Comparison of ENCODE assay signal across 8 cellular contexts in the genomic region with DNA sequence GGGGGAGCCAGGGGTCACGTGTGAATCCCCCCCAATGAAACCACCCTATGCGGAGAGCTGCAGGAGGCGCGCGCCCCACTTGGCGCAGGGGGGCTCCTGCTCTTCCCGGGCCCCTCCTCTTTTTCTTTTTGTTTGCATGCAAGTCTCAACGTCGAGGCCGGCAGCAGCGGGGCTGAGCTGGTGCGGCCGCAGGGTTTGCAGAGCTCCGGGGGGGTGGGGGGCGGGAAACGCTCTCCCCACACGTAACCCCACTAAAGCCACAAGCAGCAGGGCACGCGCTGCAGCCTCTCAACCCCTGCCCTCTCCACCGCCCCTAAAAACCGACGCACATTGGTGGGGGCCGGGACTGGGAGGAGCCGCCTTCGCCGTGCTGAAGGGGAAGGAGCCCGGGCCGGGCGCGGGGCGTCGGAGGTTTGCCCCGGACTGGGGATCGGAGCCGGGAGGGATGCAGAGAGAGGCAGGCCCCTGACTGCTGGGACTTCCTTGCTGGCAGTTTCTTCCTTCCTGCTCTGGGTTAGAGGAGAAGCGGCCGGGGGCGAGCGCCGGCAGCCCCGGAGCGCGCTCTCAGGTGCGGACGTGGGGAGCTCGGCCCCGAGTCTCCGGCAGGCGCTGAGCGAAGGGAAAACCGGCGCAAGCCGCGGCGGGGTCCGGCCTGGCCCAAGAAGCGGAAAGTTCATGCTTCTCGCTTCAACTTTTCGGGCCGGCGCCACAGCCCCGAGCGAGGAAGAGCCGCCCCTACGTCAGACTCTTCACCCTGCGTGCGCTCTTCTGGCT. TPM values are rescaled to one million over a fixed set of nuclear protein-coding genes. Genes with fewer than 3 reads are reported as not detected.
DNase-seq lines count a peak whose midpoint lies in the region; ATAC-seq and TF ChIP-seq lines count a peak whose summit lies in the region.

No MANE protein-coding gene starts in this region.

- CTCF ChIA-PET in A673 (lab: Charles Lee): interaction anchor here (0.5 to 1.2 kb wide), 4 partner anchors 8 to 479 kb away, joined by 3 to 5 read pairs (median 4); no protein-coding TSS in a partner anchor
- CTCF ChIA-PET in activated naive CD4-positive, alpha-beta T cell treated with anti-CD3 and anti-CD28 coated beads for 36 hours (lab: Charles Lee): interaction anchor here (0.6 to 9.2 kb wide), 11 partner anchors 9 to 479 kb away, joined by 3 to 59 read pairs (median 4); no protein-coding TSS in a partner anchor

- ATAC-seq in GM18870 (IDR thresholded peaks at IDR 0.05; ENCODE audit: unreplicated experiment) (peak; percentile 2), HG03439 (IDR thresholded peaks at IDR 0.05; ENCODE audit: unreplicated experiment) (peak; percentile 32), sciatic nerve (peak; percentile 16)

- no peaks in the 10 kb centered on the region for H3K9me3 Mint-ChIP-seq in activated naive CD4-positive, alpha-beta T cell treated with anti-CD3 and anti-CD28 coated beads for 36 hours

- no TSS peak for BruUV-seq in A673 (replicated peaks; lab: Mats Ljungman, UMichigan)

- peaks cover 24% of the 10 kb centered on the region for H3K36me3 Mint-ChIP-seq in activated naive CD4-positive, alpha-beta T cell treated with anti-CD3 and anti-CD28 coated beads for 36 hours (ENCODE audit: low read depth)

- H3K4me1 Mint-ChIP-seq in activated naive CD4-positive, alpha-beta T cell treated with anti-CD3 and anti-CD28 coated beads for 36 hours (ENCODE audit: low read depth): peaks cover 56% of the 10 kb centered on the region

- H3K27ac Mint-ChIP-seq in activated naive CD4-positive, alpha-beta T cell treated with anti-CD3 and anti-CD28 coated beads for 36 hours: peak overlapping the region; percentile 77

- H3K27me3 Mint-ChIP-seq in activated naive CD4-positive, alpha-beta T cell treated with anti-CD3 and anti-CD28 coated beads for 36 hours (ENCODE audit: low read depth): peaks cover 3% of the 10 kb centered on the region

- H3K27ac ChIP-seq in A673 (ENCODE audit: low read depth, low read length, poor library complexity, severe bottlenecking) (peak overlapping the region; percentile 85), SJSA1 (peak overlapping the region; percentile 45; the same call in 1 of the 2 replicates), right atrium auricular region (peak overlapping the region; percentile 86)

- POLR2A ChIA-PET in A673 (lab: Charles Lee; ENCODE audit: low non-redundant PET): no interaction called here

- H3K27me3 ChIP-seq in A673 (replicated peaks; ENCODE audit: insufficient read depth, low read depth, low read length, poor library complexity) (no peaks in the 10 kb centered on the region), SJSA1 (replicated peaks) (no peaks in the 10 kb centered on the region), right atrium auricular region (no peaks in the 10 kb centered on the region)

- DNase-seq in A673 (ENCODE audit: low spot score): peak; percentile 73
- peak; percentile 52 to 56 for DNase-seq in SJSA1 (ENCODE audit: low read depth in 1 of 2, low spot score in 2 of 2)
- peak; percentile 66 for DNase-seq in activated naive CD4-positive, alpha-beta T cell treated with anti-CD3 and anti-CD28 coated beads for 36 hours
- no peak for DNase-seq in right atrium auricular region (ENCODE audit: low spot score)
- DNase-seq in sciatic nerve (ENCODE audit: low spot score): peak; percentile 69
- no peak for DNase-seq in NCI-H187 treated with DMSO at 0.1 percent for 48 hours (lab: John Stamatoyannopoulos, UW)

- intact Hi-C loops in A673 (cut with micrococcal nuclease; ENCODE audit: unreplicated experiment) (loop anchor here (10.0 kb wide), 1 partner anchor 213 kb away; a partner anchor contains a TSS), sciatic nerve (cut with DNase I) (no loop called here)
- intact Hi-C loops in activated naive CD4-positive, alpha-beta T cell treated with anti-CD3 and anti-CD28 coated beads for 36 hours (cut with micrococcal nuclease): loop anchor here (10.0 kb wide), 1 partner anchor 1117 kb away; a partner anchor contains a TSS

- no peak for TF ChIP-seq CTCF in A673 (conservative IDR thresholded peaks at IDR 0.05; ENCODE audit: low read depth, low read length)
- TF ChIP-seq CTCF in right atrium auricular region (IDR thresholded peaks at IDR 0.05): no peak

- peaks cover 34% of the 10 kb centered on the region for H3K36me3 ChIP-seq in A673 (ENCODE audit: insufficient read depth, low read length, poor library complexity, severe bottlenecking)
- H3K36me3 ChIP-seq in SJSA1: peaks cover 48% of the 10 kb centered on the region
- peaks cover 6% of the 10 kb centered on the region for H3K36me3 ChIP-seq in right atrium auricular region

- H3K4me3 ChIP-seq in A673 (ENCODE audit: low read depth, low read length, poor library complexity, severe bottlenecking) (peak overlapping the region; percentile 81), SJSA1 (peak overlapping the region; percentile 78), right atrium auricular region (peak overlapping the region; percentile 65 to 78)

- peaks cover 14% of the 10 kb centered on the region for H3K4me1 ChIP-seq in A673 (ENCODE audit: insufficient read depth, low read length, poor library complexity, severe bottlenecking)
- peaks cover 34% of the 10 kb centered on the region for H3K4me1 ChIP-seq in SJSA1 (replicated peaks)
- H3K4me1 ChIP-seq in right atrium auricular region: peaks cover 0 to 37% of the 10 kb centered on the region in 2 donors

- H3K9me3 ChIP-seq in A673 (ENCODE audit: low read depth, low read length, poor library complexity, severe bottlenecking) (no peaks in the 10 kb centered on the region), SJSA1 (replicated peaks) (no peaks in the 10 kb centered on the region), right atrium auricular region (no peaks in the 10 kb centered on the region)

- H3K4me3 Mint-ChIP-seq in activated naive CD4-positive, alpha-beta T cell treated with anti-CD3 and anti-CD28 coated beads for 36 hours: peak overlapping the region; percentile 83

RNA-seq across cellular contexts. Expression of a gene that starts 0.9 kb away (rescaled TPM):
- total RNA-seq in A673 (2021) (114 and 140 TPM in 2 replicates), right atrium auricular region (10 to 100 TPM; 18.9 to 54.6 TPM), sciatic nerve (19.8 TPM)
- 163 and 186 TPM in 2 replicates for total RNA-seq in SJSA1 (2014; rRNA removed; shearing (Covaris generic))
- 10 to 100 TPM; 71.4 to 75.3 TPM for total RNA-seq in activated naive CD4-positive, alpha-beta T cell treated with anti-CD3 and anti-CD28 coated beads for 36 hours

Comparison
In these comparisons a context has a peak if more than half of its experiments do, and no peak if none do; other contexts are left out.
1. DNase-seq: peak in A673 (single experiment), SJSA1 (2 of 2), activated naive CD4-positive, alpha-beta T cell treated with anti-CD3 and anti-CD28 coated beads for 36 hours (single experiment) and sciatic nerve (single experiment); none in right atrium auricular region (single experiment) and NCI-H187 treated with DMSO at 0.1 percent for 48 hours (single experiment).
2. Peak in every context shown above with its lines, with median percentiles within 50 percentile points of each other: H3K27ac ChIP-seq, H3K4me3 ChIP-seq and ATAC-seq.